ENCODE assay signal across 22 cellular contexts in genomic region chr1:63663873-63664272, GRCh38.
DNase-seq lines count a peak whose midpoint lies in the region; ATAC-seq, FAIRE-seq and TF ChIP-seq lines count a peak whose summit lies in the region.
"Had no signal": no experiment of that assay in that cellular context is flagged by ENCODE, and none has a peak within 500 bp of the region (broad histone marks: within the 10 kb centered on the region; RNA-seq: fewer than 3 reads in every experiment).

No MANE protein-coding gene starts in this region.

- H3K79me1 ChIP-seq in mesenchymal stem cell (replicated peaks; ENCODE audit: low read length, poor library complexity, severe bottlenecking): no peaks in the 10 kb centered on the region

- H3K4me3 ChIP-seq in MG63: no peak overlapping the region
- H3K4me3 ChIP-seq in astrocyte (ENCODE audit: insufficient read depth, low read depth, low read length): no peak overlapping the region
- H3K4me3 ChIP-seq in mesenchymal stem cell (ENCODE audit: insufficient read depth in 1 of 2, low read depth in 1 of 2, low read length in 2 of 2): no peak overlapping the region
- H3K4me3 ChIP-seq in sigmoid colon: no peak overlapping the region

- peaks cover 23% of the 10 kb centered on the region for H3K4me1 Mint-ChIP-seq in astrocyte (ENCODE audit: low read depth, unreplicated experiment)
- H3K4me1 Mint-ChIP-seq: memory B cell had no signal

- WGBS in mesenchymal stem cell: 91% methylated on average over 5 of the region's 5 CpGs
- WGBS in sigmoid colon, 2 donors: 93 to 96% methylated on average over 5 of the region's 5 CpGs

- H3K9me3 ChIP-seq in MG63: peaks cover 3% of the 10 kb centered on the region
- no peaks in the 10 kb centered on the region for H3K9me3 ChIP-seq in astrocyte (ENCODE audit: insufficient read depth, low read depth, low read length)
- H3K9me3 ChIP-seq in mesenchymal stem cell (ENCODE audit: control insufficient read depth, low read length): no peaks in the 10 kb centered on the region
- H3K9me3 ChIP-seq in sigmoid colon: no peaks in the 10 kb centered on the region

- intact Hi-C loops in sigmoid colon (cut with DNase I): no loop called here

- no peak overlapping the region for H3K18ac ChIP-seq in mesenchymal stem cell (ENCODE audit: low read depth in 1 of 2, low read length in 2 of 2)

- no peak overlapping the region for H2BK12ac ChIP-seq in mesenchymal stem cell (ENCODE audit: low read length in 2 of 2)

- H3K9ac ChIP-seq in astrocyte (ENCODE audit: low read length): no peak overlapping the region
- H3K9ac ChIP-seq in mesenchymal stem cell (ENCODE audit: low read length): no peak overlapping the region

- no peak overlapping the region for H3K27ac Mint-ChIP-seq in astrocyte (ENCODE audit: unreplicated experiment)
- H3K27ac Mint-ChIP-seq: activated naive CD4-positive, alpha-beta T cell treated with anti-CD3 and anti-CD28 coated beads, Interleukin-2, amount 10 ng/mL, durations not matched to agents 7 days and 5 days; memory B cell had no signal

- peak overlapping the region; percentile 87 for H3K27ac ChIP-seq in astrocyte (ENCODE audit: low read depth, low read length)
- H3K27ac ChIP-seq in mesenchymal stem cell (ENCODE audit: low read length, poor library complexity, severe bottlenecking): peak overlapping the region; percentile 74
- H3K27ac ChIP-seq in sigmoid colon: no peak overlapping the region

- H3K9me3 Mint-ChIP-seq in astrocyte (ENCODE audit: unreplicated experiment): peaks cover 6% of the 10 kb centered on the region
- H3K9me3 Mint-ChIP-seq: central memory CD8-positive, alpha-beta T cell had no signal

- H3K27me3 ChIP-seq in MG63: no peaks in the 10 kb centered on the region
- H3K27me3 ChIP-seq in astrocyte (ENCODE audit: insufficient read depth, low read length): no peaks in the 10 kb centered on the region
- no peaks in the 10 kb centered on the region for H3K27me3 ChIP-seq in mesenchymal stem cell (ENCODE audit: control insufficient read depth in 1 of 2, insufficient read depth in 1 of 2, low read length in 2 of 2)
- H3K27me3 ChIP-seq in sigmoid colon: no peaks in the 10 kb centered on the region

- H4K91ac ChIP-seq in mesenchymal stem cell (ENCODE audit: low read length): no peak overlapping the region

- H3K36me3 ChIP-seq in MG63: peaks cover 2% of the 10 kb centered on the region; the same call in 1 of the 2 replicates
- peaks cover 2% of the 10 kb centered on the region for H3K36me3 ChIP-seq in astrocyte (ENCODE audit: insufficient read depth, low read length)
- peaks cover 5 to 17% of the 10 kb centered on the region in 2 experiments for H3K36me3 ChIP-seq in mesenchymal stem cell (ENCODE audit: control insufficient read depth in 1 of 2, insufficient read depth in 2 of 2, low read depth in 1 of 2, low read length in 2 of 2)
- peaks cover 0 to 9% (median 0%) of the 10 kb centered on the region in 4 donors for H3K36me3 ChIP-seq in sigmoid colon

- TF ChIP-seq CTCF in astrocyte (IDR thresholded peaks at IDR 0.05; ENCODE audit: insufficient read depth, low read depth, low read length): no peak
- no peak for TF ChIP-seq CTCF in sigmoid colon (IDR thresholded peaks at IDR 0.05)

- TF ChIP-seq EP300 in sigmoid colon (IDR thresholded peaks at IDR 0.05): no peak

- H3K23ac ChIP-seq in mesenchymal stem cell (ENCODE audit: low read length in 2 of 2): no peak overlapping the region

- no peak for ATAC-seq in GM18868 (IDR thresholded peaks at IDR 0.05; ENCODE audit: unreplicated experiment)
- ATAC-seq: activated T-cell treated with anti-CD3 and anti-CD28 coated beads, Interleukin-2, amount 50 U/mL, for 72 hours; stimulated activated naive CD8-positive, alpha-beta T cell treated with anti-CD3 and anti-CD28 coated beads, Interleukin-15, Interleukin-2, amounts not matched to agents 100 U/mL and 50 U/mL, for 24 hours had no signal

- no peak overlapping the region for H3K4ac ChIP-seq in mesenchymal stem cell (ENCODE audit: low read depth in 1 of 2, low read length in 2 of 2)

- FAIRE-seq in astrocyte (lab: Jason Lieb, UNC): peak; percentile 62
- FAIRE-seq: H54 had no signal

- no peak overlapping the region for H2BK120ac ChIP-seq in mesenchymal stem cell (ENCODE audit: low read depth, low read length)

- H3K4me3 Mint-ChIP-seq in astrocyte (ENCODE audit: unreplicated experiment): no peak overlapping the region
- H3K4me3 Mint-ChIP-seq: activated naive CD4-positive, alpha-beta T cell treated with anti-CD3 and anti-CD28 coated beads, Interleukin-2, amount 10 ng/mL, durations not matched to agents 7 days and 5 days; activated T-cell treated with anti-CD3 and anti-CD28 coated beads, Interleukin-2, amount 50 U/mL, for 72 hours; central memory CD8-positive, alpha-beta T cell; memory B cell had no signal

- H3K27me3 Mint-ChIP-seq in astrocyte (ENCODE audit: low read depth, unreplicated experiment): no peaks in the 10 kb centered on the region
- H3K27me3 Mint-ChIP-seq: activated naive CD4-positive, alpha-beta T cell treated with anti-CD3 and anti-CD28 coated beads, Interleukin-2, amount 10 ng/mL, durations not matched to agents 7 days and 5 days; central memory CD8-positive, alpha-beta T cell; memory B cell had no signal

- H4K20me1 ChIP-seq in astrocyte (ENCODE audit: insufficient read depth, low read length): no peaks in the 10 kb centered on the region

- no peak overlapping the region for H2BK5ac ChIP-seq in mesenchymal stem cell (ENCODE audit: low read depth, low read length, poor library complexity, severe bottlenecking)

- H3K36me3 Mint-ChIP-seq in astrocyte (ENCODE audit: low read depth, unreplicated experiment): peaks cover 21% of the 10 kb centered on the region

- no peak overlapping the region for H4K8ac ChIP-seq in mesenchymal stem cell (ENCODE audit: low read length)

- no peak overlapping the region for H3K14ac ChIP-seq in mesenchymal stem cell (ENCODE audit: low read length in 2 of 2)

- H3K4me1 ChIP-seq in astrocyte (ENCODE audit: insufficient read depth, low read length) (peaks cover 19% of the 10 kb centered on the region), mesenchymal stem cell (ENCODE audit: control insufficient read depth, insufficient read depth, low read depth, low read length) (peaks cover 14% of the 10 kb centered on the region), sigmoid colon (no peaks in the 10 kb centered on the region)

- H2AK5ac ChIP-seq in mesenchymal stem cell (ENCODE audit: low read length, severe bottlenecking): peak overlapping the region; percentile 51

- H3K4me2 ChIP-seq in astrocyte (ENCODE audit: low read length) (no peak overlapping the region), mesenchymal stem cell (ENCODE audit: low read length, poor library complexity, severe bottlenecking) (no peak overlapping the region)

- no peaks in the 10 kb centered on the region for H3K79me2 ChIP-seq in astrocyte (ENCODE audit: insufficient read depth, low read length)

- H2AFZ ChIP-seq in astrocyte (ENCODE audit: low read depth, low read length) (no peak overlapping the region), mesenchymal stem cell (ENCODE audit: low read depth, low read length) (no peak overlapping the region)

- TF ChIP-seq POLR2A in sigmoid colon (IDR thresholded peaks at IDR 0.05): no peak

- DNase-seq in ELR (ENCODE audit: low read depth): peak; percentile 48
- peak; percentile 19 for DNase-seq in MG63
- peak; percentile 34 for DNase-seq in astrocyte (ENCODE audit: low read depth)
- DNase-seq in mesenchymal stem cell: no peak
- DNase-seq in sigmoid colon: no peak
- no peak for DNase-seq in activated CD8-positive, alpha-beta memory T cell treated with anti-CD3 and anti-CD28 coated beads, Interleukin-2, amount 50 U/mL, for 48 hours
- DNase-seq: activated CD4-positive, CD25-positive, alpha-beta regulatory T cell treated with anti-CD3 and anti-CD28 coated beads, Interleukin-2, amount 50 U/mL, for 72 hours; activated naive CD4-positive, alpha-beta T cell treated with anti-CD3 and anti-CD28 coated beads, Interleukin-2, amount 10 ng/mL, durations not matched to agents 7 days and 5 days; activated T-cell treated with anti-CD3 and anti-CD28 coated beads, Interleukin-2, amount 50 U/mL, for 72 hours; COR-L47; hypothalamus; islet precursor cell; NCI-H1436 treated with DMSO at 0.1 percent for 48 hours; NCI-H526 treated with DMSO at 0.1 percent for 48 hours; retina; stimulated activated CD4-positive, alpha-beta T cell treated with anti-CD3 and anti-CD28 coated beads, Interleukin-12 subunit alpha, Interleukin-12 subunit beta, amount 100 ng/mL, for 4 hours; stimulated activated CD4-positive, alpha-beta T cell treated with anti-CD3 and anti-CD28 coated beads, Interleukin-4, amount 100 ng/mL, for 4 hours; stimulated activated naive CD8-positive, alpha-beta T cell treated with anti-CD3 and anti-CD28 coated beads, Interleukin-15, Interleukin-2, amounts not matched to agents 100 U/mL and 50 U/mL, for 24 hours had no signal

- H2BK15ac ChIP-seq in mesenchymal stem cell (ENCODE audit: low read depth, poor library complexity, severe bottlenecking): no peak overlapping the region

Comparison
In these comparisons a context has a peak if more than half of its experiments do, and no peak if none do; other contexts are left out.
1. DNase-seq: peak in ELR (single experiment), MG63 (single experiment) and astrocyte (single experiment); none in mesenchymal stem cell (single experiment), sigmoid colon (single experiment) and activated CD8-positive, alpha-beta memory T cell treated with anti-CD3 and anti-CD28 coated beads, Interleukin-2, amount 50 U/mL, for 48 hours (single experiment).
2. H3K27ac ChIP-seq: peak in astrocyte (single experiment) and mesenchymal stem cell (single experiment); none in sigmoid colon (0 of 4).